ENCODE assay signal across 20 cellular contexts in genomic region chrX:119187298-119187697, GRCh38. TPM values are rescaled to one million over a fixed set of nuclear protein-coding genes. Genes with fewer than 3 reads are reported as not detected.
DNase-seq lines count a peak whose midpoint lies in the region; ATAC-seq, FAIRE-seq and TF ChIP-seq lines count a peak whose summit lies in the region.
"Had no signal": no experiment of that assay in that cellular context is flagged by ENCODE, and none has a peak within 500 bp of the region (broad histone marks: within the 10 kb centered on the region; RNA-seq: fewer than 3 reads in every experiment).

No MANE protein-coding gene starts in this region.

- peak overlapping the region; percentile 61 for H3K4me2 ChIP-seq in HepG2 (ENCODE audit: low read depth, low read length)

- ATAC-seq in HepG2 = peak; percentile 68
- no peak for ATAC-seq in HG03097 (IDR thresholded peaks at IDR 0.05; ENCODE audit: low FRiP score, unreplicated experiment)

- no peak overlapping the region for H3K4me3 Mint-ChIP-seq in activated CD4-positive, alpha-beta T cell treated with anti-CD3 and anti-CD28 coated beads, Interleukin-2, amount 10 ng/mL, durations not matched to agents 24 days and 14 days
- H3K4me3 Mint-ChIP-seq: CD4-positive, alpha-beta T cell had no signal

- H3K4me1 ChIP-seq in HepG2 (ENCODE audit: insufficient read depth, low read length) (peaks cover 12% of the 10 kb centered on the region; the same call in 1 of the 2 replicates), prostate gland (replicated peaks) (no peaks in the 10 kb centered on the region)
- H3K4me1 ChIP-seq: BE2C had no signal

- CTCF ChIA-PET in HepG2 (lab: Yijun Ruan, JAX; ENCODE audit: low intra/inter-chr PET ratio, low total read pairs) = no interaction called here

- H3K36me3 Mint-ChIP-seq in activated CD4-positive, alpha-beta T cell treated with anti-CD3 and anti-CD28 coated beads, Interleukin-2, amount 10 ng/mL, durations not matched to agents 24 days and 14 days (ENCODE audit: low read depth) = no peaks in the 10 kb centered on the region

- no peaks in the 10 kb centered on the region for H3K4me1 Mint-ChIP-seq in activated CD4-positive, alpha-beta T cell treated with anti-CD3 and anti-CD28 coated beads, Interleukin-2, amount 10 ng/mL, durations not matched to agents 24 days and 14 days

- H3K4me3 ChIP-seq in HepG2 (replicated peaks in 1 of 3; ENCODE audit: insufficient read depth in 1 of 3, low read depth in 2 of 3, low read length in 3 of 3) (peak overlapping the region in 2 of 3 experiments; percentile 33 to 47; a peak in 1 of 6 replicates), prostate gland (no peak overlapping the region)
- H3K4me3 ChIP-seq: HAP-1 had no signal

- H4K20me1 ChIP-seq in HepG2 (ENCODE audit: insufficient read depth, low read length) = no peaks in the 10 kb centered on the region

- POLR2A ChIA-PET in HepG2 (lab: Yijun Ruan, JAX) = interaction anchor here (0.7 kb wide), 1 partner anchor 203 kb away, joined by 3 read pairs; no protein-coding TSS in a partner anchor

- no peak for TF ChIP-seq RAD21 in HepG2 (CRISPR knock-in tag; IDR thresholded peaks at IDR 0.05)

- H3K27ac ChIP-seq in HepG2 (ENCODE audit: extremely low read length, insufficient read depth, low read length) (no peak overlapping the region), prostate gland (no peak overlapping the region)
- H3K27ac ChIP-seq: 22Rv1, HL-60 had no signal

- intact Hi-C loops in HepG2 (cut with micrococcal nuclease; ENCODE audit: unreplicated experiment) = no loop called here
- intact Hi-C loops in prostate gland (cut with DNase I) = no loop called here
- intact Hi-C loops in activated CD4-positive, alpha-beta T cell treated with anti-CD3 and anti-CD28 coated beads, Interleukin-2, amount 10 ng/mL, durations not matched to agents 24 days and 14 days (cut with micrococcal nuclease) = no loop called here

- no peaks in the 10 kb centered on the region for H3K27me3 ChIP-seq in HepG2 (ENCODE audit: control insufficient read depth in 1 of 2, insufficient read depth in 2 of 2, low read length in 2 of 2)
- H3K27me3 ChIP-seq in prostate gland (replicated peaks; ENCODE audit: insufficient read depth) = no peaks in the 10 kb centered on the region
- H3K27me3 ChIP-seq: BE2C had no signal

- WGBS in HepG2 (ENCODE audit: low lambda C conversion rate) = 25% methylated on average over 3 of the region's 4 CpGs
- 62% methylated on average over 4 of the region's 4 CpGs for WGBS in prostate gland

- H3K27me3 Mint-ChIP-seq in activated CD4-positive, alpha-beta T cell treated with anti-CD3 and anti-CD28 coated beads, Interleukin-2, amount 10 ng/mL, durations not matched to agents 24 days and 14 days = peaks cover 2% of the 10 kb centered on the region
- H3K27me3 Mint-ChIP-seq: CD4-positive, alpha-beta T cell had no signal

- no peak for TF ChIP-seq POLR2A in HepG2 (IDR thresholded peaks at IDR 0.05; ENCODE audit: insufficient read depth in 1 of 2, low read depth in 2 of 2, low read length in 2 of 2)
- no peak for TF ChIP-seq POLR2A in prostate gland (IDR thresholded peaks at IDR 0.05)

- H3K79me2 ChIP-seq in HepG2 (ENCODE audit: insufficient read depth, low read length) = no peaks in the 10 kb centered on the region

- TF ChIP-seq CTCF in HepG2 (CRISPR knock-in tag; IDR thresholded peaks at IDR 0.05) (no peak), prostate gland (IDR thresholded peaks at IDR 0.05) (no peak)

- no peak overlapping the region for H3K9ac ChIP-seq in HepG2 (ENCODE audit: insufficient read depth, low read depth, low read length)

- H3K9me3 ChIP-seq in HepG2 (ENCODE audit: low read length) (no peaks in the 10 kb centered on the region), prostate gland (no peaks in the 10 kb centered on the region)
- H3K9me3 ChIP-seq: BE2C, HAP-1 had no signal

- no peak overlapping the region for H3K27ac Mint-ChIP-seq in activated CD4-positive, alpha-beta T cell treated with anti-CD3 and anti-CD28 coated beads, Interleukin-2, amount 10 ng/mL, durations not matched to agents 24 days and 14 days
- H3K27ac Mint-ChIP-seq: CD4-positive, alpha-beta T cell had no signal

- DNase-seq in DMS53 (lab: John Stamatoyannopoulos, UW) (peak; percentile 15), DMS53 treated with DMSO at 0.1 percent for 48 hours (lab: John Stamatoyannopoulos, UW; ENCODE audit: unreplicated experiment) (no peak), SK-MEL-5 (ENCODE audit: low read depth, low spot score) (peak; percentile 1), HepG2 (ENCODE audit: low spot score) (peak; percentile 60), MV-4-11 (lab: John Stamatoyannopoulos, UW) (no peak), prostate gland (ENCODE audit: low spot score) (no peak)
- no peak for DNase-seq in activated CD4-positive, alpha-beta T cell treated with anti-CD3 and anti-CD28 coated beads, Interleukin-2, amount 10 ng/mL, durations not matched to agents 24 days and 14 days
- DNase-seq: BE2C; CD4-positive, alpha-beta T cell; KBM-7; NCI-H1105; NCI-H1694 treated with DMSO at 0.1 percent for 48 hours; NCI-H345; SHP77 treated with DMSO at 0.1 percent for 48 hours; SW 1271 had no signal

- no peaks in the 10 kb centered on the region for H3K36me3 ChIP-seq in HepG2 (replicated peaks in 1 of 2; ENCODE audit: control insufficient read depth in 1 of 2, insufficient read depth in 2 of 2, low read length in 2 of 2)
- no peaks in the 10 kb centered on the region for H3K36me3 ChIP-seq in prostate gland
- H3K36me3 ChIP-seq: BE2C, HAP-1 had no signal

- peak overlapping the region; percentile 42 for H2AFZ ChIP-seq in HepG2 (ENCODE audit: low read length)

- TF ChIP-seq EP300 in HepG2 (IDR thresholded peaks at IDR 0.05; ENCODE audit: low read depth in 2 of 2, low read length in 2 of 2) (no peak), HepG2 (CRISPR knock-in tag; IDR thresholded peaks at IDR 0.05; ENCODE audit: borderline replicate concordance) (no peak)

- BruUV-seq in HepG2 (replicated peaks; lab: Mats Ljungman, UMichigan) = no TSS peak

- no peaks in the 10 kb centered on the region for H3K9me3 Mint-ChIP-seq in activated CD4-positive, alpha-beta T cell treated with anti-CD3 and anti-CD28 coated beads, Interleukin-2, amount 10 ng/mL, durations not matched to agents 24 days and 14 days
- H3K9me3 Mint-ChIP-seq: CD4-positive, alpha-beta T cell had no signal

- in situ Hi-C loops in SK-MEL-5 (cut with HindIII; ENCODE audit: low pct_unique_long_range_greater_than_20kb, low sequenced_read_pairs) (no loop called here), HepG2 (cut with HindIII; ENCODE audit: extremely low pct_ligation_motif_present, low pct_unique_long_range_greater_than_20kb) (no loop called here)

- peak; percentile 77 for FAIRE-seq in HepG2 (lab: Jason Lieb, UNC)
- FAIRE-seq: GM19239 had no signal

RNA-seq across cellular contexts. Expression of gene PGRMC1, which starts 48.8 kb away (rescaled TPM):
- 93.8 and 109 TPM in 2 replicates for total RNA-seq in SK-MEL-5 (2014; rRNA removed; shearing (Covaris generic))
- 87.1 and 89.1 TPM in 2 replicates for polyA plus RNA-seq in SK-MEL-5 (2015; cell fraction: cytosol; rRNA removed)
- polyA plus RNA-seq in SK-MEL-5 (2015; cell fraction: nucleus; rRNA removed) = 15.5 and 24.1 TPM in 2 replicates
- total RNA-seq in HepG2 (2016; rRNA removed; fragmentation: Illumina TruSeq; extraction: Trizol) (75.8 and 124 TPM in 2 replicates), prostate gland (100 to 1,000 TPM; 156 to 171 TPM)
- 15.5 and 16.5 TPM in 2 replicates for total RNA-seq in HepG2 (2016; cell fraction: cytosol; rRNA removed; fragmentation: Illumina TruSeq; extraction: Trizol; ENCODE audit: low read depth)
- 79.1 and 122 TPM in 2 replicates for total RNA-seq in HepG2 (2016; cell fraction: insoluble cytoplasmic fraction; rRNA removed; fragmentation: Illumina TruSeq; extraction: Trizol)
- total RNA-seq in HepG2 (2016; cell fraction: membrane; rRNA removed; fragmentation: Illumina TruSeq; extraction: Trizol) = 44.8 and 47.9 TPM in 2 replicates
- 102 and 116 TPM in 2 replicates for total RNA-seq in HepG2 (2016; cell fraction: nucleus; rRNA removed; fragmentation: Illumina TruSeq; extraction: Trizol)
- 42.2 and 44.7 TPM in 2 replicates for polyA plus RNA-seq in HepG2 (2011; rRNA removed)
- 33.9 and 40.5 TPM in 2 replicates for polyA plus RNA-seq in HepG2 (2011; cell fraction: cytosol; rRNA removed)
- 21.5 and 23.2 TPM in 2 replicates for polyA plus RNA-seq in HepG2 (2011; cell fraction: nucleus; rRNA removed)
- polyA plus RNA-seq in HepG2 (2012) = 71.4 and 76.9 TPM in 2 replicates
- 16.0 and 16.3 TPM in 2 replicates for polyA plus RNA-seq in HepG2 (2016; cell fraction: cytosol; fragmentation: Illumina TruSeq; extraction: Trizol; ENCODE audit: low read depth)
- polyA plus RNA-seq in HepG2 (2016; cell fraction: insoluble cytoplasmic fraction; fragmentation: Illumina TruSeq; extraction: Trizol; ENCODE audit: low read depth) = 75.3 and 80.9 TPM in 2 replicates
- polyA plus RNA-seq in HepG2 (2016; cell fraction: membrane; fragmentation: Illumina TruSeq; extraction: Trizol; ENCODE audit: low read depth) = 29.1 and 30.4 TPM in 2 replicates
- polyA plus RNA-seq in HepG2 (2016; cell fraction: nucleus; fragmentation: Illumina TruSeq; extraction: Trizol; ENCODE audit: insufficient read depth, low read depth) = 155 and 169 TPM in 2 replicates
- 26.3 and 32.7 TPM in 2 replicates for polyA minus RNA-seq in HepG2 (2011; rRNA and poly(A)+ RNA removed; ENCODE audit: low replicate concordance)
- polyA minus RNA-seq in HepG2 (2011; cell fraction: cytosol; rRNA and poly(A)+ RNA removed) = 39.7 and 41.7 TPM in 2 replicates
- 11.1 and 17.4 TPM in 2 replicates for polyA minus RNA-seq in HepG2 (2011; cell fraction: nucleus; rRNA and poly(A)+ RNA removed)
- total RNA-seq in activated CD4-positive, alpha-beta T cell treated with anti-CD3 and anti-CD28 coated beads, Interleukin-2, amount 10 ng/mL, durations not matched to agents 24 days and 14 days = 45.5 TPM in 2 replicates

RNA-seq across cellular contexts. Expression of gene KIAA1210, which starts 59.7 kb away (rescaled TPM):
- 0.05 and 0.08 TPM in 2 replicates for total RNA-seq in SK-MEL-5 (2014; rRNA removed; shearing (Covaris generic))
- 0.02 and 0.04 TPM in 2 replicates for polyA plus RNA-seq in SK-MEL-5 (2015; cell fraction: cytosol; rRNA removed)
- 0.07 TPM in 1 of 2 replicates, not detected in the other for polyA plus RNA-seq in SK-MEL-5 (2015; cell fraction: nucleus; rRNA removed)
- total RNA-seq in HepG2 (2016; rRNA removed; fragmentation: Illumina TruSeq; extraction: Trizol) (not detected in 2 replicates), prostate gland (100 to 1,000 TPM in 1 of 2 donors, under 1 TPM in 1; 0.68 to 234 TPM)
- total RNA-seq in HepG2 (2016; cell fraction: cytosol; rRNA removed; fragmentation: Illumina TruSeq; extraction: Trizol; ENCODE audit: low read depth) = not detected in 2 replicates
- not detected in 2 replicates for total RNA-seq in HepG2 (2016; cell fraction: insoluble cytoplasmic fraction; rRNA removed; fragmentation: Illumina TruSeq; extraction: Trizol)
- total RNA-seq in HepG2 (2016; cell fraction: membrane; rRNA removed; fragmentation: Illumina TruSeq; extraction: Trizol) = not detected in 2 replicates
- total RNA-seq in HepG2 (2016; cell fraction: nucleus; rRNA removed; fragmentation: Illumina TruSeq; extraction: Trizol) = not detected in 2 replicates
- polyA plus RNA-seq in HepG2 (2011; rRNA removed) = not detected in 2 replicates
- polyA plus RNA-seq in HepG2 (2011; cell fraction: cytosol; rRNA removed) = not detected in 2 replicates
- polyA plus RNA-seq in HepG2 (2011; cell fraction: nucleus; rRNA removed) = not detected in 2 replicates
- not detected in 2 replicates for polyA plus RNA-seq in HepG2 (2012)
- not detected in 2 replicates for polyA plus RNA-seq in HepG2 (2016; cell fraction: cytosol; fragmentation: Illumina TruSeq; extraction: Trizol; ENCODE audit: low read depth)
- not detected in 2 replicates for polyA plus RNA-seq in HepG2 (2016; cell fraction: insoluble cytoplasmic fraction; fragmentation: Illumina TruSeq; extraction: Trizol; ENCODE audit: low read depth)
- polyA plus RNA-seq in HepG2 (2016; cell fraction: membrane; fragmentation: Illumina TruSeq; extraction: Trizol; ENCODE audit: low read depth) = not detected in 2 replicates
- polyA plus RNA-seq in HepG2 (2016; cell fraction: nucleus; fragmentation: Illumina TruSeq; extraction: Trizol; ENCODE audit: insufficient read depth, low read depth) = not detected in 2 replicates
- 0.02 TPM in 1 of 2 replicates, not detected in the other for polyA minus RNA-seq in HepG2 (2011; rRNA and poly(A)+ RNA removed; ENCODE audit: low replicate concordance)
- polyA minus RNA-seq in HepG2 (2011; cell fraction: cytosol; rRNA and poly(A)+ RNA removed) = not detected in 2 replicates
- polyA minus RNA-seq in HepG2 (2011; cell fraction: nucleus; rRNA and poly(A)+ RNA removed) = not detected in 2 replicates
- total RNA-seq in activated CD4-positive, alpha-beta T cell treated with anti-CD3 and anti-CD28 coated beads, Interleukin-2, amount 10 ng/mL, durations not matched to agents 24 days and 14 days = not detected in 2 replicates
- total RNA-seq: CD4-positive, alpha-beta T cell had no signal

Comparison
In these comparisons a context has a peak if more than half of its experiments do, and no peak if none do; other contexts are left out.
1. DNase-seq: peak in DMS53 (single experiment), SK-MEL-5 (single experiment) and HepG2 (single experiment); none in DMS53 treated with DMSO at 0.1 percent for 48 hours (single experiment), MV-4-11 (single experiment), prostate gland (single experiment) and activated CD4-positive, alpha-beta T cell treated with anti-CD3 and anti-CD28 coated beads, Interleukin-2, amount 10 ng/mL, durations not matched to agents 24 days and 14 days (single experiment).
2. H3K4me3 ChIP-seq: peak in HepG2 (2 of 3); none in prostate gland (0 of 2).